In the genomic region with DNA sequence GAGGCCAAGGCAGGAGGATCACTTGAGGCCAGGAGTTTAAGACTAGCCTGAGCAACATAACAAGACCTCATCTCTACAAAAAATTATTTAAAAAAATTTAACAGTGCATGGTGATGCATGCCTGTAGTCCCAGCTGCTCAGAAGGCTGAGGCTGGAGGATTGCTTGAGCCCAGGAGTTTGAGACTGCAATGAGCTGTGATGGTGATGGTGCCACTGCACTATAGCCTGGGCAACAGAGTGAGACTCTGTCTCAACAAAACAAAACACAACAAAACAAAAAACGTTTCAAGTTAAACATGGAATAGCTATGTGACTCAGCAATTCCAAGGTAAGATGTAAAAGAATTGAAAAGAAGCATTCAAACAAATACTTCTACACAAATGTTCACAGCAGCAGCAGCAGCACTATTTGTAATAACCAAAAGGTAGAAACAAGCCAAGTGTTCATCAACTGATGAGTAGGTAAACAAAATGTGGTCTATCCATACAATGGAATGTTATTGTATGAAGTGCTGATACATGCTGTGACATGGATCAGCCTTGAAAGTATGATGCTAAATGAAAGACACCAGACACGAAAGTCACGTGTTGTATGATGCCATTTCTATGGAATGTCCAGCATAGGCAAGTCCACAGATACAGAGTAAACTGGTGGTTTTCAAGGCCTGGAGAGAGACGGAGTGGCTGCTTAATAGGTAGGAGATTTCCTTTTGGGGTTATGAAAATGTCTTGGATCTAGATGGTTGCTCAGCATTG, we compare ENCODE assay signal across 13 cellular contexts. TPM values are rescaled to one million over a fixed set of nuclear protein-coding genes. Genes with fewer than 3 reads are reported as not detected.
DNase-seq lines count a peak whose midpoint lies in the region; ATAC-seq, FAIRE-seq and TF ChIP-seq lines count a peak whose summit lies in the region.
"Had no signal": no experiment of that assay in that cellular context is flagged by ENCODE, and none has a peak within 500 bp of the region (broad histone marks: within the 10 kb centered on the region; RNA-seq: fewer than 3 reads in every experiment).

No MANE protein-coding gene starts in this region.

- no peak for TF ChIP-seq CTCF in AG09319 (IDR thresholded peaks at IDR 0.05; ENCODE audit: low read depth, low read length)
- no peak for TF ChIP-seq CTCF in K562 (IDR thresholded peaks at IDR 0.05 in 2 of 3, conservative IDR thresholded peaks at IDR 0.05 in 1 of 3; ENCODE audit: insufficient read depth in 2 of 3, low read depth in 1 of 3, low read length in 3 of 3)
- TF ChIP-seq CTCF in transverse colon (IDR thresholded peaks at IDR 0.05) = no peak

- H3K9me3 ChIP-seq in K562 (replicated peaks; ENCODE audit: control insufficient read depth, insufficient read depth, low read depth, low read length) = no peaks in the 10 kb centered on the region
- H3K9me3 ChIP-seq in transverse colon = no peaks in the 10 kb centered on the region

- intact Hi-C loops in K562 (cut with micrococcal nuclease) (no loop called here), transverse colon (cut with DNase I; ENCODE audit: low total_unique reads) (no loop called here)

- H3K79me2 ChIP-seq in K562 (ENCODE audit: control insufficient read depth, insufficient read depth, low read length) = no peaks in the 10 kb centered on the region

- no peaks in the 10 kb centered on the region for H3K4me1 ChIP-seq in K562 (replicated peaks in 1 of 2; ENCODE audit: control insufficient read depth in 2 of 2, insufficient read depth in 2 of 2, low read length in 2 of 2)
- no peaks in the 10 kb centered on the region for H3K4me1 ChIP-seq in transverse colon

- peak; percentile 44 for FAIRE-seq in K562 (lab: Jason Lieb, UNC)
- FAIRE-seq: TTC549 had no signal

- H2AFZ ChIP-seq in K562 (ENCODE audit: low read depth, low read length) = no peak overlapping the region

- H3K27ac ChIP-seq in K562 (ENCODE audit: extremely low read depth, low read depth, low read length) (no peak overlapping the region), transverse colon (no peak overlapping the region)
- H3K27ac ChIP-seq: C4-2B had no signal

- TF ChIP-seq EP300 in K562 (IDR thresholded peaks at IDR 0.05; ENCODE audit: low read length) = no peak
- no peak for TF ChIP-seq EP300 in transverse colon (IDR thresholded peaks at IDR 0.05; ENCODE audit: low read depth)

- no peaks in the 10 kb centered on the region for H4K20me1 ChIP-seq in K562 (replicated peaks; ENCODE audit: control insufficient read depth, insufficient read depth, low read length)

- H3K36me3 ChIP-seq in K562 (ENCODE audit: control insufficient read depth, insufficient read depth, low read length) (peaks cover 24% of the 10 kb centered on the region), transverse colon (no peaks in the 10 kb centered on the region)

- H3K4me2 ChIP-seq in K562 (ENCODE audit: insufficient read depth, low read length) = no peak overlapping the region

- H3K27me3 ChIP-seq in K562 (ENCODE audit: control insufficient read depth in 2 of 2, insufficient read depth in 2 of 2, low read length in 2 of 2) (no peaks in the 10 kb centered on the region), transverse colon (no peaks in the 10 kb centered on the region)

- DNase-seq in AG09319 (ENCODE audit: extremely low read depth, low read depth) (peak; percentile 42), LHCN-M2 (ENCODE audit: low read depth) (peak; percentile 87), K562 (ENCODE audit: extremely low read depth in 1 of 4, low spot score in 3 of 4) (no peak), iris pigment epithelial cell (ENCODE audit: low read depth) (peak; percentile 95), SHP77 treated with DMSO at 0.1 percent for 48 hours (lab: John Stamatoyannopoulos, UW) (no peak), transverse colon (no peak), NCI-H2196 (lab: John Stamatoyannopoulos, UW; ENCODE audit: unreplicated experiment) (no peak)
- no peak for DNase-seq in stimulated activated CD4-positive, alpha-beta T cell treated with anti-CD3 and anti-CD28 coated beads, Interleukin-12 subunit alpha, Interleukin-12 subunit beta, amount 100 ng/mL, for 4 hours
- DNase-seq: islet precursor cell, NCI-H187, small intestine had no signal

- POLR2A ChIA-PET in K562 (lab: Yijun Ruan, JAX) = no interaction called here

- CTCF ChIA-PET in K562 (lab: Yijun Ruan, JAX; ENCODE audit: low intra/inter-chr PET ratio) = no interaction called here

- whole genome bisulfite sequencing in K562 (ENCODE audit: insufficient coverage, low coverage, missing lambda C conversion rate) = 67% methylated on average over 4 of the region's 4 CpGs
- WGBS in transverse colon (ENCODE audit: low coverage in 1 of 2), 2 donors = 63 to 68% methylated on average over 4 of the region's 4 CpGs

- TF ChIP-seq POLR2A in K562 (conservative IDR thresholded peaks at IDR 0.05) (no peak), transverse colon (IDR thresholded peaks at IDR 0.05) (no peak)

- BruUV-seq in K562 (replicated peaks; lab: Mats Ljungman, UMichigan) = no TSS peak

- no peak for TF ChIP-seq RAD21 in K562 (CRISPR knock-in tag; conservative IDR thresholded peaks at IDR 0.05 in 1 of 2, IDR thresholded peaks at IDR 0.05 in 1 of 2)

- H3K9me1 ChIP-seq in K562 (ENCODE audit: control insufficient read depth, insufficient read depth, low read length) = no peaks in the 10 kb centered on the region

- H3K4me3 ChIP-seq in K562 = no peak overlapping the region
- H3K4me3 ChIP-seq in transverse colon = no peak overlapping the region

- in situ Hi-C loops in K562 (cut with MboI) = no loop called here
- in situ Hi-C loops in transverse colon (cut with MboI; ENCODE audit: low pct_ligation_motif_present in 1 of 4, low pct_unique_long_range_greater_than_20kb in 1 of 4, low sequenced_read_pairs in 3 of 4) = no loop called here

- no peak for ATAC-seq in K562

- H3K9ac ChIP-seq in K562 (ENCODE audit: insufficient read depth in 1 of 2, low read depth in 2 of 2, low read length in 2 of 2) = no peak overlapping the region

TF ChIP-seq in K562, 482 proteins besides CTCF, POLR2A, EP300 and RAD21 (continues in another document):
- no peak for TF ChIP-seq ZNF592 (IDR thresholded peaks at IDR 0.05)

RNA-seq across cellular contexts. Expression of gene CFAP251, which starts 31.4 kb away (rescaled TPM):
- total RNA-seq in LHCN-M2 (2014; rRNA removed) = 2.1 and 2.2 TPM in 2 replicates
- polyA plus RNA-seq in LHCN-M2 (2012) = 4.3 TPM
- total RNA-seq in K562 (2011; cell fraction: chromatin; rRNA removed; ENCODE audit: low replicate concordance) = 69.4 and 86.7 TPM in 2 replicates
- 33.5 and 44.6 TPM in 2 replicates for total RNA-seq in K562 (2011; cell fraction: nucleolus; rRNA removed)
- 42.5 and 56.6 TPM in 2 replicates for total RNA-seq in K562 (2011; cell fraction: nucleoplasm; rRNA removed)
- 23.9 and 25.2 TPM in 2 replicates for total RNA-seq in K562 (2014; rRNA removed)
- 16.6 and 19.0 TPM in 2 replicates for total RNA-seq in K562 (2014; rRNA removed; fragmentation: Illumina TruSeq; extraction: Trizol)
- 16.2 and 19.1 TPM in 2 replicates for total RNA-seq in K562 (2015; rRNA removed; fragmentation: Illumina TruSeq; extraction: Trizol)
- total RNA-seq in K562 (2021) = 17.2 and 18.2 TPM in 2 replicates
- 20.0 and 22.2 TPM in 2 replicates for polyA plus RNA-seq in K562 (2011; rRNA removed)
- 12.2 and 17.2 TPM in 2 replicates for polyA plus RNA-seq in K562 (2011; cell fraction: cytosol; rRNA removed)
- polyA plus RNA-seq in K562 (2011; cell fraction: nucleus; rRNA removed) = 42.3 and 43.1 TPM in 2 replicates
- 12.5 and 19.8 TPM in 2 replicates for polyA plus RNA-seq in K562 (2012)
- polyA plus RNA-seq in K562 (2014; fragmentation: Illumina TruSeq; extraction: Trizol) = 16.5 and 18.1 TPM in 2 replicates
- polyA plus RNA-seq in K562 (2014; fragmentation: Nextera tagmentation; extraction: Ambion mirVana) = 10 to 100 TPM; 17.4 to 24.3 TPM
- 27.7 and 31.0 TPM in 2 replicates for polyA plus RNA-seq in K562 (2014; rRNA removed)
- polyA minus RNA-seq in K562 (2011; rRNA and poly(A)+ RNA removed) = 38.6 and 40.6 TPM in 2 replicates
- 10.4 and 13.1 TPM in 2 replicates for polyA minus RNA-seq in K562 (2011; cell fraction: cytosol; rRNA and poly(A)+ RNA removed)
- 18.7 and 32.1 TPM in 2 replicates for polyA minus RNA-seq in K562 (2011; cell fraction: nucleus; rRNA and poly(A)+ RNA removed)
- 1 to 10 TPM in 1 of 4 donors, under 1 TPM in 1, not detected in 2; 0.41 to 1.7 TPM for total RNA-seq in transverse colon

Comparison
In these comparisons a context has a peak if more than half of its experiments do, and no peak if none do; other contexts are left out.
1. DNase-seq: peak in AG09319 (single experiment), LHCN-M2 (single experiment) and iris pigment epithelial cell (single experiment); none in K562 (0 of 4), stimulated activated CD4-positive, alpha-beta T cell treated with anti-CD3 and anti-CD28 coated beads, Interleukin-12 subunit alpha, Interleukin-12 subunit beta, amount 100 ng/mL, for 4 hours (single experiment), SHP77 treated with DMSO at 0.1 percent for 48 hours (single experiment), transverse colon (single experiment) and NCI-H2196 (single experiment).